ENCODE assay signal across 9 cellular contexts in genomic region chr2:181304011-181304844, GRCh38.
DNase-seq lines count a peak whose midpoint lies in the region; ATAC-seq and TF ChIP-seq lines count a peak whose summit lies in the region.
"Had no signal": no experiment of that assay in that cellular context is flagged by ENCODE, and none has a peak within 500 bp of the region (broad histone marks: within the 10 kb centered on the region; RNA-seq: fewer than 3 reads in every experiment).

No MANE protein-coding gene starts in this region.

- H3K9me3 ChIP-seq in DND-41 (ENCODE audit: insufficient read depth, low read length, severe bottlenecking): no peaks in the 10 kb centered on the region

- no peaks in the 10 kb centered on the region for H4K20me1 ChIP-seq in DND-41 (ENCODE audit: insufficient read depth, low read length)

- H2AFZ ChIP-seq in DND-41 (ENCODE audit: low read depth, low read length): peak overlapping the region; percentile 52

- H3K9ac ChIP-seq in DND-41 (ENCODE audit: low read depth, low read length): peak overlapping the region; percentile 71

- TF ChIP-seq CTCF in DND-41 (IDR thresholded peaks at IDR 0.05; ENCODE audit: borderline replicate concordance, extremely low read depth, low read length, poor library complexity, severe bottlenecking) (peak; percentile 60), coronary artery (IDR thresholded peaks at IDR 0.05) (no peak)

- H3K4me1 Mint-ChIP-seq in activated naive CD8-positive, alpha-beta T cell (ENCODE audit: low read depth): peaks cover 85% of the 10 kb centered on the region

- peaks cover 28% of the 10 kb centered on the region for H3K79me2 ChIP-seq in DND-41 (ENCODE audit: insufficient read depth, low read length)

- H3K36me3 Mint-ChIP-seq in activated naive CD8-positive, alpha-beta T cell: peaks cover 5% of the 10 kb centered on the region

- DNase-seq in DND-41 (peak; percentile 27), KBM-7 (peak; percentile 84), coronary artery (ENCODE audit: low spot score) (no peak), NCI-H526 treated with DMSO at 0.1 percent for 48 hours (lab: John Stamatoyannopoulos, UW) (no peak)
- no peak for DNase-seq in activated CD4-positive, CD25-positive, alpha-beta regulatory T cell (lab: John Stamatoyannopoulos, UW)
- DNase-seq in stimulated activated CD4-positive, alpha-beta T cell treated with anti-CD3 and anti-CD28 coated beads, Interleukin-15, amount 100 ng/mL, for 24 hours: no peak
- DNase-seq: stimulated activated CD8-positive, alpha-beta memory T cell treated with anti-CD3 and anti-CD28 coated beads, Interleukin-4, amount 100 ng/mL, for 48 hours had no signal

- peak overlapping the region; percentile 49 for H3K4me2 ChIP-seq in DND-41 (ENCODE audit: insufficient read depth, low read length)

- in situ Hi-C loops in KBM-7 (cut with MboI; ENCODE audit: low pct_unique_long_range_greater_than_20kb, low sequenced_read_pairs): no loop called here

- H3K4me1 ChIP-seq in DND-41 (ENCODE audit: insufficient read depth, low read length): peaks cover 99% of the 10 kb centered on the region

- H3K4me3 ChIP-seq in DND-41 (ENCODE audit: low read depth in 1 of 2, low read length in 2 of 2) (peak overlapping the region in 1 of 2 experiments; percentile 3; a peak in 1 of 4 replicates), coronary artery (no peak overlapping the region)

- peak overlapping the region; percentile 80 for H3K4me3 Mint-ChIP-seq in activated naive CD8-positive, alpha-beta T cell

- no peaks in the 10 kb centered on the region for H3K9me3 Mint-ChIP-seq in activated naive CD8-positive, alpha-beta T cell (ENCODE audit: low read depth)

- ATAC-seq in DND-41 (ENCODE audit: insufficient read depth, low read depth) (no peak), GM21390 (IDR thresholded peaks at IDR 0.05; ENCODE audit: unreplicated experiment) (peak; percentile 28)

- H3K27ac ChIP-seq in DND-41 (ENCODE audit: low read length) (peak overlapping the region; percentile 97), coronary artery (no peak overlapping the region)

- peak overlapping the region; percentile 91 for H3K27ac Mint-ChIP-seq in activated naive CD8-positive, alpha-beta T cell

- H3K36me3 ChIP-seq in DND-41 (ENCODE audit: insufficient read depth, low read length): no peaks in the 10 kb centered on the region; the same call in 1 of the 2 replicates

- no peaks in the 10 kb centered on the region for H3K27me3 ChIP-seq in DND-41 (ENCODE audit: insufficient read depth, low read length, poor library complexity)

- no peaks in the 10 kb centered on the region for H3K27me3 Mint-ChIP-seq in activated naive CD8-positive, alpha-beta T cell

Comparison
In these comparisons a context has a peak if more than half of its experiments do, and no peak if none do; other contexts are left out.
1. DNase-seq: peak in DND-41 (single experiment) and KBM-7 (single experiment); none in activated CD4-positive, CD25-positive, alpha-beta regulatory T cell (0 of 4), coronary artery (single experiment), NCI-H526 treated with DMSO at 0.1 percent for 48 hours (single experiment) and stimulated activated CD4-positive, alpha-beta T cell treated with anti-CD3 and anti-CD28 coated beads, Interleukin-15, amount 100 ng/mL, for 24 hours (single experiment).